Comparison of ENCODE assay signal across 1 cellular context in the genomic region with DNA sequence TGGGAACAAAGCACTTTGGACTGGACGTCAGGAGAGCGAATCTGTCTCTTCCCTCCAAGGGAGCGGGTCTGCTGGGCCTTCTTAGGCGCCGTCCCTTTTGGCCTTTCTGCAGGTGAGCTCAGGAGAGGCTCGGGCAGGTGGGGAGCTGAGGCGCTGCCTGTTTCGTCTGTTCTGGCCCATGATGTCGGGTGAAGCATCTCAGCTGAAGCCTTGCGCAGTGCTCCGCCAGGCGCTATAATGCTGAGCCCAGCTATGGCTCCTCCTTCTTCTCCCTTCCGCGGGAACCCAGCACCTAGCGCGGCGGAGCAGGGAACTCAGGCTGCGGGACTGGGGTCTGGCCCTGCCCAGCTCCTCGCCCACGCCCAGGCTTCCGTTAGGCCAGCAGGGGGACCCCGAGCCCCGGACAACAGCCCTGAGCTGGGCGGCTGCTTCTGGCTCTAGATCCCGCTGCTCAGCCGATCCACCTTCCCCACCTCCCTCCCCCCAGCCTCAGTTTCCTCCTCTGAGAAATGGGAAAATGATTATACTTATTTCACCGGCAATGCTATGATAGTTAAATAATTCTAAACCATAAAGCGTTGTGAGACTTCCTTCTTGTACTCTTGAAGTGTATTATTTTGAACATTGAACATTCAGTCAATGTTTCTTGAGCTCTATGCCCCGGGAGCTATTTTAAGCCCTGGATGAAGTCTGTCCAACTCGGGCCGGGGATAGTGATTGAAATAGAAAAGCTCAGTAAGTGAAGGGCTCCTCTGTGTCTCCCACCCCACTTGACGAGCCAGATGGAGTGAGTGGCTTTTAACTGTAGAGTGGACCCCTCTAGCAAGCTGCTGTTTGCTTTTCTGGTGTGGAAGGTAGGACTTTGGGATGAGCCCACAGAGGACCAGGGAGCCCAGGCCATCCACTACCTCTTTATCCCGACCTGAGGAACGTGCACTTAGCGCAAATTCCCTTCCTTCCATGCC.
TF ChIP-seq lines count a peak whose summit lies in the region.

No MANE protein-coding gene starts in this region.

TF ChIP-seq in HepG2, 621 proteins besides CTCF, POLR2A, EP300 and RAD21 (continued from another document):
- TF ChIP-seq ARNT2 (CRISPR knock-in tag; IDR thresholded peaks at IDR 0.05; ENCODE audit: low read depth) (no peak), ZNF570 (CRISPR knock-in tag; IDR thresholded peaks at IDR 0.05; ENCODE audit: borderline replicate concordance) (no peak), ZSCAN25 (CRISPR knock-in tag; IDR thresholded peaks at IDR 0.05) (no peak), NFATC3 (CRISPR knock-in tag; IDR thresholded peaks at IDR 0.05) (no peak), SMC3 (IDR thresholded peaks at IDR 0.05; ENCODE audit: low read length) (peak; percentile 30; the same call in 1 of the 2 replicates), TBL1XR1 (IDR thresholded peaks at IDR 0.05; ENCODE audit: borderline replicate concordance, low read length, partially characterized antibody) (no peak), ZNF121 (CRISPR knock-in tag; IDR thresholded peaks at IDR 0.05) (no peak), ZFP91 (CRISPR knock-in tag; IDR thresholded peaks at IDR 0.05; ENCODE audit: borderline replicate concordance) (peak; percentile 21; the same call in 1 of the 2 replicates)
- TF ChIP-seq, protein P1, sequence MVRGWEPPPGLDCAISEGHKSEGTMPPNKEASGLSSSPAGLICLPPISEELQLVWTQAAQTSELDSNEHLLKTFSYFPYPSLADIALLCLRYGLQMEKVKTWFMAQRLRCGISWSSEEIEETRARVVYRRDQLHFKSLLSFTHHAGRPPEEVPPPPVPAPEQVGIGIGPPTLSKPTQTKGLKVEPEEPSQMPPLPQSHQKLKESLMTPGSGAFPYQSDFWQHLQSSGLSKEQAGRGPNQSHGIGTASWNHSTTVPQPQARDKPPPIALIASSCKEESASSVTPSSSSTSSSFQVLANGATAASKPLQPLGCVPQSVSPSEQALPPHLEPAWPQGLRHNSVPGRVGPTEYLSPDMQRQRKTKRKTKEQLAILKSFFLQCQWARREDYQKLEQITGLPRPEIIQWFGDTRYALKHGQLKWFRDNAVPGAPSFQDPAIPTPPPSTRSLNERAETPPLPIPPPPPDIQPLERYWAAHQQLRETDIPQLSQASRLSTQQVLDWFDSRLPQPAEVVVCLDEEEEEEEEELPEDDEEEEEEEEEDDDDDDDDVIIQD (CRISPR knock-in tag; IDR thresholded peaks at IDR 0.05; ENCODE audit: low read depth), result no peak
